ENCODE assay signal across 28 cellular contexts in genomic region chr7:71372991-71373390, GRCh38.
"Had no signal": no experiment of that assay in that cellular context is flagged by ENCODE, and none has a peak within 500 bp of the region (broad histone marks: within the 10 kb centered on the region; RNA-seq: fewer than 3 reads in every experiment).

No MANE protein-coding gene starts in this region.

- H3K27ac ChIP-seq: ovary, parathyroid adenoma, psoas muscle, right lobe of liver, sigmoid colon, stomach, thoracic aorta, tibial artery, transverse colon, upper lobe of right lung, uterus had no signal

- H3K27ac Mint-ChIP-seq: naive thymus-derived CD8-positive, alpha-beta T cell; natural killer cell treated with Interleukin-12 subunit alpha and Interleukin-12 subunit beta and Interleukin-15 and Interleukin-18, amount 100 ng/mL, for 72 hours; nephron progenitor cell; progenitor cell of endocrine pancreas; stimulated activated effector memory CD8-positive, alpha-beta T cell treated with anti-CD3 and anti-CD28 coated beads, Interleukin-12 subunit alpha, Interleukin-12 subunit beta, amount 100 ng/mL, for 72 hours; stimulated activated naive B cell treated with anti-CD40 and anti-IgM and Interleukin-4, amounts not matched to agents 10 μg/mL and 1 μg/mL and 100 μg/mL, for 72 hours; stimulated activated naive CD8-positive, alpha-beta T cell treated with anti-CD3 and anti-CD28 coated beads, Interleukin-15, Interleukin-2, amounts not matched to agents 100 ng/mL and 50 ng/mL, for 24 hours; type B pancreatic cell had no signal

- H3K27me3 ChIP-seq: ovary, right lobe of liver, sigmoid colon, stomach, tibial artery, transverse colon, upper lobe of right lung, uterus had no signal

- H3K4me3 Mint-ChIP-seq: naive thymus-derived CD8-positive, alpha-beta T cell; natural killer cell treated with Interleukin-12 subunit alpha and Interleukin-12 subunit beta and Interleukin-15 and Interleukin-18, amount 100 ng/mL, for 72 hours; nephron progenitor cell; neural crest cell; stimulated activated effector memory CD8-positive, alpha-beta T cell treated with anti-CD3 and anti-CD28 coated beads, Interleukin-12 subunit alpha, Interleukin-12 subunit beta, amount 100 ng/mL, for 72 hours; stimulated activated naive B cell treated with anti-CD40 and anti-IgM and Interleukin-4, amounts not matched to agents 10 μg/mL and 1 μg/mL and 100 μg/mL, for 72 hours; stimulated activated naive CD8-positive, alpha-beta T cell treated with anti-CD3 and anti-CD28 coated beads, Interleukin-15, Interleukin-2, amounts not matched to agents 100 ng/mL and 50 ng/mL, for 24 hours; type B pancreatic cell had no signal

- H3K27me3 Mint-ChIP-seq: naive thymus-derived CD8-positive, alpha-beta T cell; natural killer cell treated with Interleukin-12 subunit alpha and Interleukin-12 subunit beta and Interleukin-15 and Interleukin-18, amount 100 ng/mL, for 72 hours; progenitor cell of endocrine pancreas; stimulated activated naive B cell treated with anti-CD40 and anti-IgM and Interleukin-4, amounts not matched to agents 10 μg/mL and 1 μg/mL and 100 μg/mL, for 72 hours; stimulated activated naive CD8-positive, alpha-beta T cell treated with anti-CD3 and anti-CD28 coated beads, Interleukin-15, Interleukin-2, amounts not matched to agents 100 ng/mL and 50 ng/mL, for 24 hours; type B pancreatic cell had no signal

- H3K36me3 ChIP-seq: ovary, right lobe of liver, sigmoid colon, stomach, thoracic aorta, tibial artery, transverse colon, upper lobe of right lung, uterus had no signal

- H3K4me3 ChIP-seq: ovary, psoas muscle, right lobe of liver, sigmoid colon, stomach, thoracic aorta, tibial artery, transverse colon, upper lobe of right lung, uterus had no signal

- H3K9me3 ChIP-seq: ovary, right lobe of liver, transverse colon, upper lobe of right lung, uterus had no signal

- DNase-seq: naive thymus-derived CD8-positive, alpha-beta T cell; nephron progenitor cell; occipital lobe; psoas muscle; right cardiac atrium; sigmoid colon; small intestine; stimulated activated CD4-positive, alpha-beta T cell treated with anti-CD3 and anti-CD28 coated beads, Interleukin-15, amount 100 ng/mL, for 24 hours; stimulated activated CD4-positive, alpha-beta T cell treated with anti-CD3 and anti-CD28 coated beads, Interleukin-2, amount 100 ng/mL, for 24 hours; stimulated activated CD4-positive, alpha-beta T cell treated with anti-CD3 and anti-CD28 coated beads, Interleukin-2, amount 100 ng/mL, for 48 hours; stimulated activated CD4-positive, alpha-beta T cell treated with anti-CD3 and anti-CD28 coated beads, Interleukin-4, amount 100 ng/mL, for 24 hours; stimulated activated naive B cell treated with anti-CD40 and anti-IgM and Interleukin-4, amounts not matched to agents 10 μg/mL and 1 μg/mL and 100 μg/mL, for 72 hours; stimulated activated naive CD4-positive, alpha-beta T cell treated with Interleukin-2 at 50 U/mL for 16 hours; transverse colon; upper lobe of right lung; uterus had no signal

- H3K4me1 Mint-ChIP-seq: naive thymus-derived CD8-positive, alpha-beta T cell; nephron progenitor cell; neural crest cell; stimulated activated effector memory CD8-positive, alpha-beta T cell treated with anti-CD3 and anti-CD28 coated beads, Interleukin-12 subunit alpha, Interleukin-12 subunit beta, amount 100 ng/mL, for 72 hours; stimulated activated naive B cell treated with anti-CD40 and anti-IgM and Interleukin-4, amounts not matched to agents 10 μg/mL and 1 μg/mL and 100 μg/mL, for 72 hours had no signal

- H3K9ac ChIP-seq: parathyroid adenoma had no signal

- H2AFZ ChIP-seq: parathyroid adenoma had no signal

- H3K4me1 ChIP-seq: parathyroid adenoma, psoas muscle, right lobe of liver, sigmoid colon, stomach, transverse colon, upper lobe of right lung, uterus had no signal

- H3K36me3 Mint-ChIP-seq: stimulated activated effector memory CD8-positive, alpha-beta T cell treated with anti-CD3 and anti-CD28 coated beads, Interleukin-12 subunit alpha, Interleukin-12 subunit beta, amount 100 ng/mL, for 72 hours had no signal
